1 cellular context compared by ENCODE assay signal in the genomic region with DNA sequence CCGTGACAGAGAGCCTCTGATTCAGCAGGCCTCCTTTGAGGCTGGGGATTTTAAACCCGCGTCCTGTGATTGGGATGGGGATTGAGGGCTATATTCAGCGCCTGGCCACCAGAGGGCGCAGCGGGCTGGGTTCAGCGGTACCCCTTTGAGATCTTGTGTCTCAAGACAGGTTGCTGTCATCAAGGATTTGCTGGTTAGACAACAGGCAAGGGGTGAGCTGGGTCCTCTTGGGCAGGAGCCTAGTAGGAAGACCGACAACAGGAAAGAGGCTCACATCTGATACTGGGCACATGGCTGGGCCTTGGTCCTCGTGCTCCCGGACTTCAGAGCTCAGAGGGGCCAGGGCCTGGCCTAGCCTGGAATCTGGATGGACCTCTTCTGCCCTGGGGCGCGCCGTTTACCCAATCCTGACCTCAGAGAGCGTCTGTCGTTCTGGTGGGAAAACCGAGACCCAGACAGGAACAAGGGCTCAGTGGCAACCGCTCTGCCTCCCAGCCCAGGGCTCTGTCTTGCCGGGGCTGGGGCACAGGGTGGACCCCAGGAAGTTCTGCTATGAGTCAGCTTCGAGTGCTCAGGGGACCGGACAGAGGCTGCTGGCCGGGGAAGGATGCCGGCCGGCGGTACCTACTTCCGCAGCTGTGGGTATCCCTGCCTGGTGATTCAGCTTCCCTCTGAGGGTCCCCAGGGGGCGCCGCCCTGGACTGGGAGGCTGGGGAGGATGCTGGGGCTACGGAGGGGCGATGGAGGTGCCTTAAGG.
TF ChIP-seq lines count a peak whose summit lies in the region.

No MANE protein-coding gene starts in this region.

TF ChIP-seq in HepG2, 621 proteins besides CTCF, POLR2A, EP300 and RAD21 (continued from another document):
- TF ChIP-seq, protein P1, sequence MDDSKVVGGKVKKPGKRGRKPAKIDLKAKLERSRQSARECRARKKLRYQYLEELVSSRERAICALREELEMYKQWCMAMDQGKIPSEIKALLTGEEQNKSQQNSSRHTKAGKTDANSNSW (CRISPR knock-in tag; IDR thresholded peaks at IDR 0.05; ENCODE audit: borderline replicate concordance), result no peak
- TF ChIP-seq ZNF350 (CRISPR knock-in tag; IDR thresholded peaks at IDR 0.05; ENCODE audit: borderline replicate concordance, low read depth) (no peak), HOXA7 (CRISPR knock-in tag; IDR thresholded peaks at IDR 0.05) (no peak), NR3C1 (CRISPR knock-in tag; IDR thresholded peaks at IDR 0.05) (no peak), YY1 (IDR thresholded peaks at IDR 0.05; ENCODE audit: insufficient read depth, insufficient replicate concordance, low read depth, low read length) (no peak), JDP2 (CRISPR knock-in tag; IDR thresholded peaks at IDR 0.05; ENCODE audit: borderline replicate concordance) (no peak), ZFY (CRISPR knock-in tag; IDR thresholded peaks at IDR 0.05) (no peak; the same call in 1 of the 2 replicates), SPEN (CRISPR knock-in tag; IDR thresholded peaks at IDR 0.05; ENCODE audit: low read depth) (no peak), ZNF367 (CRISPR knock-in tag; IDR thresholded peaks at IDR 0.05; ENCODE audit: borderline replicate concordance) (no peak), ZNF572 (CRISPR knock-in tag; IDR thresholded peaks at IDR 0.05) (no peak), RAD51 (IDR thresholded peaks at IDR 0.05; ENCODE audit: borderline replicate concordance) (no peak), DMAP1 (CRISPR knock-in tag; IDR thresholded peaks at IDR 0.05) (no peak), ZFX (CRISPR knock-in tag; IDR thresholded peaks at IDR 0.05; ENCODE audit: low read depth) (no peak), FOXM1 (CRISPR knock-in tag; IDR thresholded peaks at IDR 0.05) (no peak), TSC22D2 (CRISPR knock-in tag; IDR thresholded peaks at IDR 0.05; ENCODE audit: borderline replicate concordance) (no peak), JARID2 (CRISPR knock-in tag; IDR thresholded peaks at IDR 0.05; ENCODE audit: insufficient replicate concordance) (no peak), ZFAT (CRISPR knock-in tag; conservative IDR thresholded peaks at IDR 0.05) (no peak), FIP1L1 (IDR thresholded peaks at IDR 0.05; ENCODE audit: borderline replicate concordance, insufficient read depth, low read depth, low read length) (no peak), PPARG (CRISPR knock-in tag; conservative IDR thresholded peaks at IDR 0.05) (no peak), CC2D1A (CRISPR knock-in tag; IDR thresholded peaks at IDR 0.05) (no peak), AGO1 (IDR thresholded peaks at IDR 0.05; ENCODE audit: low read depth, low read length, poor library complexity, severe bottlenecking) (no peak), ZNF614 (CRISPR knock-in tag; IDR thresholded peaks at IDR 0.05; ENCODE audit: borderline replicate concordance) (no peak), ZNF260 (CRISPR knock-in tag; IDR thresholded peaks at IDR 0.05; ENCODE audit: borderline replicate concordance, low read depth) (no peak)
- TF ChIP-seq, protein P2, sequence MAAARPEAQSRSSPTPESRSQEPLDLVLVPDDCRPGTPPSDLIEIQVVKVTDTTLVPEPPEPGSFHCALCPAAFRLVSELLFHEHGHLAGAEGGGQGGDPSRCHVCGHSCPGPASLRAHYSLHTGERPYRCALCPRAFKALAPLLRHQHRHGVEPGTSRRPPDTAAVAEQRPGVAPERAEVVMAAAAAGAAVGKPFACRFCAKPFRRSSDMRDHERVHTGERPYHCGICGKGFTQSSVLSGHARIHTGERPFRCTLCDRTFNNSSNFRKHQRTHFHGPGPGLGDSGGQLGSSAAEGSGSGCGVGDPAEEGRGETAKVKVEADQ (CRISPR knock-in tag; IDR thresholded peaks at IDR 0.05; ENCODE audit: borderline replicate concordance), result no peak
- TF ChIP-seq, protein P3, sequence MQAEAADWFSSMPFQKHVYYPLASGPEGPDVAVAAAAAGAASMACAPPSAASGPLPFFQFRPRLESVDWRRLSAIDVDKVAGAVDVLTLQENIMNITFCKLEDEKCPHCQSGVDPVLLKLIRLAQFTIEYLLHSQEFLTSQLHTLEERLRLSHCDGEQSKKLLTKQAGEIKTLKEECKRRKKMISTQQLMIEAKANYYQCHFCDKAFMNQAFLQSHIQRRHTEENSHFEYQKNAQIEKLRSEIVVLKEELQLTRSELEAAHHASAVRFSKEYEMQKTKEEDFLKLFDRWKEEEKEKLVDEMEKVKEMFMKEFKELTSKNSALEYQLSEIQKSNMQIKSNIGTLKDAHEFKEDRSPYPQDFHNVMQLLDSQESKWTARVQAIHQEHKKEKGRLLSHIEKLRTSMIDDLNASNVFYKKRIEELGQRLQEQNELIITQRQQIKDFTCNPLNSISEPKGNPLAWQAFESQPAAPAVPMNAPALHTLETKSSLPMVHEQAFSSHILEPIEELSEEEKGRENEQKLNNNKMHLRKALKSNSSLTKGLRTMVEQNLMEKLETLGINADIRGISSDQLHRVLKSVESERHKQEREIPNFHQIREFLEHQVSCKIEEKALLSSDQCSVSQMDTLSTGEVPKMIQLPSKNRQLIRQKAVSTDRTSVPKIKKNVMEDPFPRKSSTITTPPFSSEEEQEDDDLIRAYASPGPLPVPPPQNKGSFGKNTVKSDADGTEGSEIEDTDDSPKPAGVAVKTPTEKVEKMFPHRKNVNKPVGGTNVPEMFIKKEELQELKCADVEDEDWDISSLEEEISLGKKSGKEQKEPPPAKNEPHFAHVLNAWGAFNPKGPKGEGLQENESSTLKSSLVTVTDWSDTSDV (CRISPR knock-in tag; IDR thresholded peaks at IDR 0.05), result no peak
TF ChIP-seq in HepG2: peak in this region for 19.
